Comparison of ENCODE assay signal across 8 cellular contexts in genomic region chr19:1652471-1653299, GRCh38. TPM values are rescaled to one million over a fixed set of nuclear protein-coding genes. Genes with fewer than 3 reads are reported as not detected.
DNase-seq lines count a peak whose midpoint lies in the region; ATAC-seq and TF ChIP-seq lines count a peak whose summit lies in the region.

Gene TCF3 (minus strand): TSS chr19:1652615. CDS start chr19:1650248, 2,367 bp downstream.

- no peak within 1 kb of the TSS for H2AFZ ChIP-seq in OCI-LY1 (ENCODE audit: low read length)

- peaks cover 11% of the 10 kb centered on the region for H3K4me1 Mint-ChIP-seq in Calu3 (ENCODE audit: low read depth, unreplicated experiment)

- ATAC-seq in GM21447 (IDR thresholded peaks at IDR 0.05; ENCODE audit: unreplicated experiment): peak; percentile 48

- in situ Hi-C loops in endometrial microvascular endothelial cells (cut with HindIII; ENCODE audit: inconsistent ontology term, low pct_unique_long_range_greater_than_20kb, low sequenced_read_pairs): no loop called here

- H3K27me3 ChIP-seq in HUES64 (ENCODE audit: insufficient read depth, low read length): no peaks in the 10 kb centered on the region
- H3K27me3 ChIP-seq in OCI-LY1 (ENCODE audit: insufficient read depth, low read length): no peaks in the 10 kb centered on the region

- H3K4me2 ChIP-seq in OCI-LY1 (ENCODE audit: low read length): peak within 1 kb of the TSS; percentile 93

- peak within 1 kb of the TSS; percentile 98 for H3K9ac ChIP-seq in HUES64 (ENCODE audit: low read depth, low read length)
- peak within 1 kb of the TSS; percentile 98 for H3K9ac ChIP-seq in OCI-LY1 (ENCODE audit: low read length)

- H3K36me3 ChIP-seq in HUES64 (ENCODE audit: insufficient read depth, low read length) (peaks cover 24% of the 10 kb centered on the region), OCI-LY1 (ENCODE audit: insufficient read depth, low read length) (peaks cover 32% of the 10 kb centered on the region)

- TF ChIP-seq CTCF in Calu3 (IDR thresholded peaks at IDR 0.05; ENCODE audit: unreplicated experiment) (no peak), OCI-LY1 (IDR thresholded peaks at IDR 0.05; ENCODE audit: low read length) (no peak)

- peak within 1 kb of the TSS; percentile 30 for H3K27ac Mint-ChIP-seq in Calu3 (ENCODE audit: unreplicated experiment)

- H3K36me3 Mint-ChIP-seq in Calu3 (ENCODE audit: insufficient read depth, unreplicated experiment): peaks cover 31% of the 10 kb centered on the region

- H3K27me3 Mint-ChIP-seq in Calu3 (ENCODE audit: unreplicated experiment): no peaks in the 10 kb centered on the region

- no peaks in the 10 kb centered on the region for H4K20me1 ChIP-seq in OCI-LY1 (ENCODE audit: insufficient read depth, low read length)

- CTCF ChIA-PET in Calu3 (lab: Charles Lee): interaction anchor here (0.6 to 1.0 kb wide), 3 partner anchors 47 to 486 kb away, joined by 3 to 5 read pairs (median 3); partner anchors contain the start of gene UQCR11

- H3K9me3 ChIP-seq in HUES64 (ENCODE audit: insufficient read depth, low read depth, low read length) (no peaks in the 10 kb centered on the region), OCI-LY1 (ENCODE audit: low read length) (no peaks in the 10 kb centered on the region)

- peak within 1 kb of the TSS; percentile 56 for H3K4me3 Mint-ChIP-seq in Calu3 (ENCODE audit: low read depth, unreplicated experiment)

- H3K9me3 Mint-ChIP-seq in Calu3 (ENCODE audit: low read depth, unreplicated experiment): no peaks in the 10 kb centered on the region

- WGBS in HUES64: under 1% methylated on average over 107 of the region's 107 CpGs

- intact Hi-C loops in Calu3 (cut with micrococcal nuclease; ENCODE audit: unreplicated experiment): no loop called here

- peak; percentile 95 for DNase-seq in Calu3
- peak; percentile 99 for DNase-seq in activated CD8-positive, alpha-beta memory T cell treated with anti-CD3 and anti-CD28 coated beads, Interleukin-2, amount 50 U/mL, for 4 hours
- DNase-seq in mesenteric fat pad (ENCODE audit: low spot score): peak; percentile 98
- peak; percentile 95 for DNase-seq in stimulated activated CD8-positive, alpha-beta memory T cell treated with anti-CD3 and anti-CD28 coated beads, Interleukin-15, amount 100 ng/mL, for 24 hours (ENCODE audit: low read depth)

- no peaks in the 10 kb centered on the region for H3F3A ChIP-seq in OCI-LY1 (ENCODE audit: insufficient read depth, low read length)

- H3K9me2 ChIP-seq in OCI-LY1 (ENCODE audit: low read depth, low read length): no peaks in the 10 kb centered on the region

- peak within 1 kb of the TSS; percentile 99 for H3K27ac ChIP-seq in HUES64 (ENCODE audit: low read depth, low read length)
- H3K27ac ChIP-seq in OCI-LY1 (ENCODE audit: low read depth, low read length, poor library complexity, severe bottlenecking): peak within 1 kb of the TSS; percentile 98

- no TSS peak for BruUV-seq in Calu3 (replicated peaks; lab: Mats Ljungman, UMichigan)

- H3K4me3 ChIP-seq in HUES64 (ENCODE audit: low read length): peak within 1 kb of the TSS; percentile 77
- peak within 1 kb of the TSS; percentile 85 for H3K4me3 ChIP-seq in OCI-LY1 (ENCODE audit: low read depth, low read length, poor library complexity, severe bottlenecking)

- H3K79me2 ChIP-seq in OCI-LY1 (ENCODE audit: insufficient read depth, low read length): peaks cover 31% of the 10 kb centered on the region

- H3K4me1 ChIP-seq in HUES64 (ENCODE audit: insufficient read depth, low read length): no peaks in the 10 kb centered on the region
- peaks cover 32% of the 10 kb centered on the region for H3K4me1 ChIP-seq in OCI-LY1 (ENCODE audit: insufficient read depth, low read length, severe bottlenecking)

RNA-seq across cellular contexts. Expression of gene TCF3, which starts in this region (rescaled TPM):
- total RNA-seq in Calu3 (2022) (102 and 110 TPM in 2 replicates), endometrial microvascular endothelial cells (ENCODE audit: inconsistent ontology term) (124 TPM), mesenteric fat pad (44.4 TPM)
- polyA plus RNA-seq in HUES64 (2013, experiment 1 of 2): 187 TPM
- 190 TPM for polyA plus RNA-seq in HUES64 (2013, experiment 2 of 2)

Comparison
In these comparisons a context has a peak if more than half of its experiments do, and no peak if none do; other contexts are left out.
1. Peak in every context shown above with its lines: DNase-seq, ATAC-seq, H3K4me3 ChIP-seq and H3K27ac ChIP-seq.